ENCODE assay signal across 11 cellular contexts in the genomic region with DNA sequence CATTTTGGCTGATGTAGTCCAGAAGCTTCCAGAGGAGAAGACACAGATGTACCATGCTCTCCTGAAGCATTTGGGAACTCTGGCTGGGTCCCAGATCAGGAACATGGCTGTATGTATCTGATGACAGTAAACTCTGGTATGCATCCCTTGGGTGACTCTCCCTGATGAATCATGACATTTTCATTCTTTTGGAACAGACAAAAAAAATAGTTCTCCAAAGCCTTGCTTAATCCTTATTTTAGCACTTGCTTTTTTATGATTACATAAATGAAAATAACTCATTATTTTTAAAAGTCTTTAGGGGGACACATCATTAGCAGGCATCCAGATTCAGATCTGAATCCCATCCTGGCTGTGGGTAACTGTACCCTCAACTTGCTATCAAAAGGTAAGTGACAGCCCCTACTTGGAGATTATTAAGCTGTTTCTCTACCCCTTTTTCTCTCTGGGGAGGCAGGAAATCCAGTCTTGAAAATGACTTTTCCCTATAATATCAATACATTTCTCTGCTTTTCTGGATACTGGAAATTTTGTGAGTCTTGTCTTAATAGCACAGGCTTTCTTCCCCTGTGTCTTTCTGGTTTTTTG. TPM values are rescaled to one million over a fixed set of nuclear protein-coding genes. Genes with fewer than 3 reads are reported as not detected.
DNase-seq lines count a peak whose midpoint lies in the region; ATAC-seq and TF ChIP-seq lines count a peak whose summit lies in the region.
"Had no signal": no experiment of that assay in that cellular context is flagged by ENCODE, and none has a peak within 500 bp of the region (broad histone marks: within the 10 kb centered on the region; RNA-seq: fewer than 3 reads in every experiment).

No MANE protein-coding gene starts in this region.

- DNase-seq in HCEC 1CT (peak; percentile 93), SW480 (ENCODE audit: low spot score) (peak; percentile 41), fibroblast of the aortic adventitia (ENCODE audit: low read depth) (peak; percentile 92), NCI-H1105 (lab: John Stamatoyannopoulos, UW) (no peak), SHP77 (lab: John Stamatoyannopoulos, UW) (no peak)
- DNase-seq in stimulated activated naive CD4-positive, alpha-beta T cell (lab: John Stamatoyannopoulos, UW): no peak
- DNase-seq: activated CD4-positive, alpha-beta T cell treated with anti-CD3 and anti-CD28 coated beads, Interleukin-2, amount 10 ng/mL, durations not matched to agents 7 days and 5 days; left colon had no signal

- H3K27me3 ChIP-seq in skeletal muscle satellite cell (ENCODE audit: control insufficient read depth, insufficient read depth, low read length): no peaks in the 10 kb centered on the region

- peaks cover 21% of the 10 kb centered on the region for H3K36me3 ChIP-seq in skeletal muscle satellite cell (ENCODE audit: insufficient read depth, low read length)

- H3K9me3 ChIP-seq in skeletal muscle satellite cell (replicated peaks; ENCODE audit: low read length): no peaks in the 10 kb centered on the region

- no peak for TF ChIP-seq CTCF in fibroblast of the aortic adventitia (IDR thresholded peaks at IDR 0.05; ENCODE audit: insufficient read depth, low read length)

- H3K4me2 ChIP-seq in skeletal muscle satellite cell (ENCODE audit: low read length): peak overlapping the region; percentile 77

- H3K4me3 ChIP-seq in fibroblast of the aortic adventitia (ENCODE audit: low read depth, low read length): no peak overlapping the region
- peak overlapping the region; percentile 67 for H3K4me3 ChIP-seq in skeletal muscle satellite cell (ENCODE audit: low read length)

- ATAC-seq in GM21367 (IDR thresholded peaks at IDR 0.05; ENCODE audit: unreplicated experiment): no peak
- ATAC-seq: HepG2, left colon had no signal

- peaks cover 39% of the 10 kb centered on the region for H3K4me1 ChIP-seq in skeletal muscle satellite cell (ENCODE audit: control insufficient read depth, insufficient read depth, low read length)

- peak overlapping the region; percentile 82 for H3K9ac ChIP-seq in skeletal muscle satellite cell (ENCODE audit: low read depth, low read length)

RNA-seq across cellular contexts. Expression of a gene that starts 23.3 kb away (rescaled TPM):
- total RNA-seq in fibroblast of the aortic adventitia (ENCODE audit: low replicate concordance): 23.6 and 84.0 TPM in 2 replicates
- 150 and 223 TPM in 2 replicates for total RNA-seq in skeletal muscle satellite cell (2012; rRNA removed)

Comparison
In these comparisons a context has a peak if more than half of its experiments do, and no peak if none do; other contexts are left out.
1. DNase-seq: peak in HCEC 1CT (single experiment), SW480 (single experiment) and fibroblast of the aortic adventitia (single experiment); none in NCI-H1105 (single experiment), stimulated activated naive CD4-positive, alpha-beta T cell (0 of 6) and SHP77 (0 of 2).